In the genomic region with DNA sequence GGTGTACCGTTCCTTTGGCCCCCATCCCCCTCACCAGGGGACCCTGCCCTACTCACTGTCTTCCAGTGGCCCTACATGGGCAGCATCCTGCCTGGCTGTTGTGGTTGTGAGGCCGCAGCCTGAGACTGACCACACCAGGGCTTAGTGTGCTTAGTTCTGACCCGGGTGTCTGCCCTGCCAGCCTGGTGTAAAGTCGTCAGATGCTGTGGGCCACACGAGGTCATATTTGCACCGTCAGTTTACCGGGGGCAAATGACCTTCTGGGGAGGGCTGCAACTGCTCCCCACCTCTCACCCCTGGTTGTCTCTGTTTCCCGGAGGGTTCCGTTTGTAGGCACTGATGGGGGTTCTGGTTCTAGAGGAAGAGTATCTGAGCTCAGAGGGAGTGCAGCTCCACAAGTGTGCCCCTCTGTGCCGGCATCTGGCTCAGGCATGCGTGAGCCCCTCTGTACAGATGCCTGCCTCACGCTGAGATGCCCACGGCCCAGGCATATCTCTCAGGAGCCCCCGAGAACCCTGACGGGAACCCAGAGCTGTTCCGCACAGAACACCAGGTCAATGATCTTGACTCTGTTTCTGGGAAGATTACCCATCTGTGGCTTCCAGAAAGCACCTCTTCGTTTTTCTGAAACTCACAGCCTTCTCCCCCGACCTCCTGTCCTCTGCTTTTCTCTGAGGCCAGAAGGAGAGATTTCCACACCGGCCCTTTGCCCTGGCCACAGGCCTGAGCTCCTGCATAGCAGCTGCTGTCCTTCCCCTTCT, we compare ENCODE assay signal across 7 cellular contexts.
A peak's percentile ranks its signal among the peaks of the same experiment; 100 is the strongest.
DNase-seq lines count a peak whose midpoint lies in the region; ATAC-seq and TF ChIP-seq lines count a peak whose summit lies in the region.

No MANE protein-coding gene starts in this region.

- peaks cover 6 to 14% of the 10 kb centered on the region in 2 donors for H3K36me3 ChIP-seq in duodenal mucosa (ENCODE audit: control insufficient read depth in 1 of 2, insufficient read depth in 2 of 2, low read length in 2 of 2)

- peaks cover 99% of the 10 kb centered on the region for H3K4me1 Mint-ChIP-seq in stimulated activated naive CD8-positive, alpha-beta T cell treated with anti-CD3 and anti-CD28 coated beads, Interleukin-15, amount 100 ng/mL, for 72 hours

- peaks cover 97 to 99% of the 10 kb centered on the region in 2 donors for H3K4me1 ChIP-seq in duodenal mucosa (ENCODE audit: control insufficient read depth in 1 of 2, insufficient read depth in 2 of 2, low read length in 2 of 2)

- no peaks in the 10 kb centered on the region for H3K9me3 ChIP-seq in duodenal mucosa (ENCODE audit: control insufficient read depth in 1 of 2, low read length in 2 of 2)

- H3K27ac Mint-ChIP-seq in stimulated activated naive CD8-positive, alpha-beta T cell treated with anti-CD3 and anti-CD28 coated beads, Interleukin-15, amount 100 ng/mL, for 72 hours, result peak overlapping the region; percentile 93 to 95

- no peaks in the 10 kb centered on the region for H3K27me3 ChIP-seq in duodenal mucosa (ENCODE audit: control insufficient read depth in 1 of 2, insufficient read depth in 2 of 2, low read length in 2 of 2)

- H3K27me3 Mint-ChIP-seq in stimulated activated naive CD8-positive, alpha-beta T cell treated with anti-CD3 and anti-CD28 coated beads, Interleukin-15, amount 100 ng/mL, for 72 hours, result no peaks in the 10 kb centered on the region

- peak overlapping the region; percentile 67 to 69 for H3K4me3 ChIP-seq in duodenal mucosa (ENCODE audit: low read depth in 1 of 2, low read length in 2 of 2)

- ATAC-seq in GM19372 (IDR thresholded peaks at IDR 0.05; ENCODE audit: low read depth, unreplicated experiment) (peak; percentile 33), HG03159 (IDR thresholded peaks at IDR 0.05; ENCODE audit: unreplicated experiment) (peak; percentile 45), SK-N-SH treated with all-trans-retinoic acid at 6 μM for 48 hours (no peak), GM21515 (IDR thresholded peaks at IDR 0.05; ENCODE audit: unreplicated experiment) (no peak)
- ATAC-seq in stimulated activated naive CD8-positive, alpha-beta T cell treated with anti-CD3 and anti-CD28 coated beads, Interleukin-15, amount 100 ng/mL, for 72 hours, result peak; percentile 34

- peak overlapping the region; percentile 89 for H3K27ac ChIP-seq in duodenal mucosa (ENCODE audit: low read depth, low read length)

- H3K4me3 Mint-ChIP-seq in stimulated activated naive CD8-positive, alpha-beta T cell treated with anti-CD3 and anti-CD28 coated beads, Interleukin-15, amount 100 ng/mL, for 72 hours, result peak overlapping the region; percentile 95 to 96

- peak in 1 of 2 donors; percentile 62 for DNase-seq in stimulated activated naive CD8-positive, alpha-beta T cell treated with anti-CD3 and anti-CD28 coated beads, Interleukin-15, amount 100 ng/mL, for 72 hours
- no peak for DNase-seq in NOMO-1 treated with dmso at 0.1 percent for 144 hours (lab: John Stamatoyannopoulos, UW; ENCODE audit: unreplicated experiment)

- H3K9me3 Mint-ChIP-seq in stimulated activated naive CD8-positive, alpha-beta T cell treated with anti-CD3 and anti-CD28 coated beads, Interleukin-15, amount 100 ng/mL, for 72 hours, result no peaks in the 10 kb centered on the region

- peak overlapping the region; percentile 79 to 81 for H3K9ac ChIP-seq in duodenal mucosa (ENCODE audit: low read depth in 1 of 2, low read length in 2 of 2)

TF ChIP-seq in SK-N-SH treated with all-trans-retinoic acid at 6 μM for 48 hours, 23 proteins besides CTCF, POLR2A, EP300 and RAD21:
- TF ChIP-seq, protein P1, sequence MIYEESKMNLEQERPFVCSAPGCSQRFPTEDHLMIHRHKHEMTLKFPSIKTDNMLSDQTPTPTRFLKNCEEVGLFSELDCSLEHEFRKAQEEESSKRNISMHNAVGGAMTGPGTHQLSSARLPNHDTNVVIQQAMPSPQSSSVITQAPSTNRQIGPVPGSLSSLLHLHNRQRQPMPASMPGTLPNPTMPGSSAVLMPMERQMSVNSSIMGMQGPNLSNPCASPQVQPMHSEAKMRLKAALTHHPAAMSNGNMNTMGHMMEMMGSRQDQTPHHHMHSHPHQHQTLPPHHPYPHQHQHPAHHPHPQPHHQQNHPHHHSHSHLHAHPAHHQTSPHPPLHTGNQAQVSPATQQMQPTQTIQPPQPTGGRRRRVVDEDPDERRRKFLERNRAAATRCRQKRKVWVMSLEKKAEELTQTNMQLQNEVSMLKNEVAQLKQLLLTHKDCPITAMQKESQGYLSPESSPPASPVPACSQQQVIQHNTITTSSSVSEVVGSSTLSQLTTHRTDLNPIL (CRISPR knock-in tag; IDR thresholded peaks at IDR 0.05; ENCODE audit: low read depth), result no peak
- no peak for TF ChIP-seq ZNF565 (CRISPR knock-in tag; conservative IDR thresholded peaks at IDR 0.05; ENCODE audit: low read depth)
- no peak for TF ChIP-seq CSDC2 (CRISPR knock-in tag; IDR thresholded peaks at IDR 0.05)
- no peak for TF ChIP-seq RARB (CRISPR knock-in tag; IDR thresholded peaks at IDR 0.05)
- TF ChIP-seq, protein P2, sequence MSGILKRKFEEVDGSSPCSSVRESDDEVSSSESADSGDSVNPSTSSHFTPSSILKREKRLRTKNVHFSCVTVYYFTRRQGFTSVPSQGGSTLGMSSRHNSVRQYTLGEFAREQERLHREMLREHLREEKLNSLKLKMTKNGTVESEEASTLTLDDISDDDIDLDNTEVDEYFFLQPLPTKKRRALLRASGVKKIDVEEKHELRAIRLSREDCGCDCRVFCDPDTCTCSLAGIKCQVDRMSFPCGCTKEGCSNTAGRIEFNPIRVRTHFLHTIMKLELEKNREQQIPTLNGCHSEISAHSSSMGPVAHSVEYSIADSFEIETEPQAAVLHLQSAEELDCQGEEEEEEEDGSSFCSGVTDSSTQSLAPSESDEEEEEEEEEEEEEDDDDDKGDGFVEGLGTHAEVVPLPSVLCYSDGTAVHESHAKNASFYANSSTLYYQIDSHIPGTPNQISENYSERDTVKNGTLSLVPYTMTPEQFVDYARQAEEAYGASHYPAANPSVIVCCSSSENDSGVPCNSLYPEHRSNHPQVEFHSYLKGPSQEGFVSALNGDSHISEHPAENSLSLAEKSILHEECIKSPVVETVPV (CRISPR knock-in tag; IDR thresholded peaks at IDR 0.05), result no peak
- TF ChIP-seq TOX (CRISPR knock-in tag; IDR thresholded peaks at IDR 0.05; ENCODE audit: borderline replicate concordance), result no peak
- no peak for TF ChIP-seq ARNTL (CRISPR knock-in tag; IDR thresholded peaks at IDR 0.05; ENCODE audit: borderline replicate concordance, low read depth)
- no peak for TF ChIP-seq ZFP3 (CRISPR knock-in tag; IDR thresholded peaks at IDR 0.05)
- no peak for TF ChIP-seq OSR1 (CRISPR knock-in tag; IDR thresholded peaks at IDR 0.05)
- TF ChIP-seq, protein P3, sequence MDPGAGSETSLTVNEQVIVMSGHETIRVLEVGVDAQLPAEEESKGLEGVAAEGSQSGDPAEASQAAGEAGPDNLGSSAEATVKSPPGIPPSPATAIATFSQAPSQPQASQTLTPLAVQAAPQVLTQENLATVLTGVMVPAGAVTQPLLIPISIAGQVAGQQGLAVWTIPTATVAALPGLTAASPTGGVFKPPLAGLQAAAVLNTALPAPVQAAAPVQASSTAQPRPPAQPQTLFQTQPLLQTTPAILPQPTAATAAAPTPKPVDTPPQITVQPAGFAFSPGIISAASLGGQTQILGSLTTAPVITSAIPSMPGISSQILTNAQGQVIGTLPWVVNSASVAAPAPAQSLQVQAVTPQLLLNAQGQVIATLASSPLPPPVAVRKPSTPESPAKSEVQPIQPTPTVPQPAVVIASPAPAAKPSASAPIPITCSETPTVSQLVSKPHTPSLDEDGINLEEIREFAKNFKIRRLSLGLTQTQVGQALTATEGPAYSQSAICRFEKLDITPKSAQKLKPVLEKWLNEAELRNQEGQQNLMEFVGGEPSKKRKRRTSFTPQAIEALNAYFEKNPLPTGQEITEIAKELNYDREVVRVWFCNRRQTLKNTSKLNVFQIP (CRISPR knock-in tag; IDR thresholded peaks at IDR 0.05; ENCODE audit: borderline replicate concordance, low read depth), result no peak
- no peak for TF ChIP-seq ISL1 (CRISPR knock-in tag; IDR thresholded peaks at IDR 0.05)
- no peak for TF ChIP-seq BACH2 (CRISPR knock-in tag; IDR thresholded peaks at IDR 0.05; ENCODE audit: borderline replicate concordance)
- TF ChIP-seq SNAI2 (CRISPR knock-in tag; IDR thresholded peaks at IDR 0.05), result no peak
- TF ChIP-seq ESRRG (CRISPR knock-in tag; IDR thresholded peaks at IDR 0.05), result no peak
- no peak for TF ChIP-seq GLIS3 (CRISPR knock-in tag; IDR thresholded peaks at IDR 0.05)
- no peak for TF ChIP-seq PPARA (CRISPR knock-in tag; IDR thresholded peaks at IDR 0.05; ENCODE audit: borderline replicate concordance)
- TF ChIP-seq ZNF8 (CRISPR knock-in tag; IDR thresholded peaks at IDR 0.05), result no peak
- no peak for TF ChIP-seq ZFP30 (CRISPR knock-in tag; IDR thresholded peaks at IDR 0.05)
- no peak for TF ChIP-seq ZC3H10 (CRISPR knock-in tag; IDR thresholded peaks at IDR 0.05)
- TF ChIP-seq, protein P4, sequence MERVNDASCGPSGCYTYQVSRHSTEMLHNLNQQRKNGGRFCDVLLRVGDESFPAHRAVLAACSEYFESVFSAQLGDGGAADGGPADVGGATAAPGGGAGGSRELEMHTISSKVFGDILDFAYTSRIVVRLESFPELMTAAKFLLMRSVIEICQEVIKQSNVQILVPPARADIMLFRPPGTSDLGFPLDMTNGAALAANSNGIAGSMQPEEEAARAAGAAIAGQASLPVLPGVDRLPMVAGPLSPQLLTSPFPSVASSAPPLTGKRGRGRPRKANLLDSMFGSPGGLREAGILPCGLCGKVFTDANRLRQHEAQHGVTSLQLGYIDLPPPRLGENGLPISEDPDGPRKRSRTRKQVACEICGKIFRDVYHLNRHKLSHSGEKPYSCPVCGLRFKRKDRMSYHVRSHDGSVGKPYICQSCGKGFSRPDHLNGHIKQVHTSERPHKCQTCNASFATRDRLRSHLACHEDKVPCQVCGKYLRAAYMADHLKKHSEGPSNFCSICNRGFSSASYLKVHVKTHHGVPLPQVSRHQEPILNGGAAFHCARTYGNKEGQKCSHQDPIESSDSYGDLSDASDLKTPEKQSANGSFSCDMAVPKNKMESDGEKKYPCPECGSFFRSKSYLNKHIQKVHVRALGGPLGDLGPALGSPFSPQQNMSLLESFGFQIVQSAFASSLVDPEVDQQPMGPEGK (CRISPR knock-in tag; IDR thresholded peaks at IDR 0.05; ENCODE audit: borderline replicate concordance), result no peak

Comparison
In these comparisons a context has a peak if more than half of its experiments do, and no peak if none do; other contexts are left out.
1. ATAC-seq: peak in GM19372 (single experiment), HG03159 (single experiment) and stimulated activated naive CD8-positive, alpha-beta T cell treated with anti-CD3 and anti-CD28 coated beads, Interleukin-15, amount 100 ng/mL, for 72 hours (single experiment); none in SK-N-SH treated with all-trans-retinoic acid at 6 μM for 48 hours (single experiment) and GM21515 (single experiment).